8 cellular contexts compared by ENCODE assay signal in genomic region chr10:113679463-113680171, GRCh38.
DNase-seq lines count a peak whose midpoint lies in the region; ATAC-seq lines count a peak whose summit lies in the region.

TSS of gene CASP7 (plus strand) at chr10:113679912. CDS start at chr10:113697494, 17,582 bp downstream.

- H3K27me3 ChIP-seq in layer of hippocampus (ENCODE audit: control insufficient read depth, insufficient read depth, low read length): no peaks in the 10 kb centered on the region

- H3K27ac ChIP-seq in cingulate gyrus (ENCODE audit: low read depth, low read length) (peak within 1 kb of the TSS; percentile 90), layer of hippocampus (ENCODE audit: low read depth, low read length) (peak within 1 kb of the TSS; percentile 86)

- peak; percentile 85 for DNase-seq in ACHN
- peak; percentile 77 for DNase-seq in NCI-H345 (lab: John Stamatoyannopoulos, UW)
- DNase-seq in activated CD4-positive, alpha-beta T cell treated with anti-CD3 and anti-CD28 coated beads for 4 hours: peak; percentile 78 to 81
- DNase-seq in stimulated activated CD4-positive, alpha-beta T cell treated with anti-CD3 and anti-CD28 coated beads, Interleukin-1b, Interleukin-23, amount 100 ng/mL, for 4 hours (ENCODE audit: low read depth in 2 of 2): peak; percentile 65 to 72

- peak; percentile 52 for ATAC-seq in GM18519 (IDR thresholded peaks at IDR 0.05; ENCODE audit: low FRiP score, unreplicated experiment)
- peak; percentile 80 for ATAC-seq in HG03045 (IDR thresholded peaks at IDR 0.05; ENCODE audit: unreplicated experiment)

- in situ Hi-C loops in ACHN (cut with HindIII; ENCODE audit: low pct_ligation_motif_present, low pct_unique_long_range_greater_than_20kb, low sequenced_read_pairs): no loop called here

Comparison
In these comparisons a context has a peak if more than half of its experiments do, and no peak if none do; other contexts are left out.
1. Peak in every context shown above with its lines: DNase-seq, ATAC-seq and H3K27ac ChIP-seq.